Comparison of ENCODE assay signal across 9 cellular contexts in the genomic region with DNA sequence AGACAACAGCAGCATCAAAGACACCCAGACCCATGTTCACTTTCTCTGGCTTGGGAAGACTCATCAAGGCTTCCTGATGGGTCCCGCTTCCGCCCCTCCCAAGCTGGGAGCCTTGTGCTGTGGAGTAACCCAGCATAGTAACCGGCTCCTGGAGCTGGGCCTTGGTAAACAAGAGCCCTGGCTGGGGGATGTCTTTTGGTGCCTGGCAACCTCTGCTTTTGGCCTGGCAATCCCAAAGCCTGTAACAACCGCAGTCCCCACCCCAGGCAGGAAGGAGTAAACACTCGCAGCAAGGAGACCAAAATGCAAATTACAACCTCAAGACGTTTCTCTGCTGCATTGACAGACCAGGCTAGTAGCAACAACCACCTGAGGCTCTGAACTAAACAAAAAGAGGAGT. TPM values are rescaled to one million over a fixed set of nuclear protein-coding genes. Genes with fewer than 3 reads are reported as not detected.
DNase-seq lines count a peak whose midpoint lies in the region; ATAC-seq and TF ChIP-seq lines count a peak whose summit lies in the region.
"Had no signal": no experiment of that assay in that cellular context is flagged by ENCODE, and none has a peak within 500 bp of the region (broad histone marks: within the 10 kb centered on the region; RNA-seq: fewer than 3 reads in every experiment).

No MANE protein-coding gene starts in this region.

- H3K9me3 Mint-ChIP-seq in neural progenitor cell: no peaks in the 10 kb centered on the region

- ATAC-seq in GM19324 (IDR thresholded peaks at IDR 0.05; ENCODE audit: low FRiP score, unreplicated experiment): no peak
- no peak for ATAC-seq in GM21528 (IDR thresholded peaks at IDR 0.05; ENCODE audit: low FRiP score, unreplicated experiment)

- no peak overlapping the region for H3K9ac ChIP-seq in neural progenitor cell

- H3K4me2 ChIP-seq in neural progenitor cell: no peak overlapping the region
- H3K4me2 ChIP-seq in PC-9: no peak overlapping the region

- DNase-seq in AG10803 (ENCODE audit: low read depth): peak; percentile 84
- peak; percentile 76 for DNase-seq in NCI-H2196 (lab: John Stamatoyannopoulos, UW; ENCODE audit: unreplicated experiment)
- DNase-seq in esophagus squamous epithelium (lab: John Stamatoyannopoulos, UW): no peak
- DNase-seq in neural progenitor cell (ENCODE audit: low spot score): no peak
- DNase-seq in HEK293T (ENCODE audit: extremely low spot score): no peak
- no peak for DNase-seq in PC-9
- DNase-seq: Karpas-422 had no signal

- H3K27me3 Mint-ChIP-seq in neural progenitor cell (ENCODE audit: insufficient read depth, low read depth): no peaks in the 10 kb centered on the region

- POLR2A ChIA-PET in HEK293T (lab: Yijun Ruan, JAX) (interaction anchor here (1.1 kb wide), 1 partner anchor 17 kb away, joined by 3 read pairs; the partner anchor contains the start of gene THRAP3), PC-9 (lab: Charles Lee; ENCODE audit: unreplicated experiment) (no interaction called here)

- no peak overlapping the region for H3K4me3 Mint-ChIP-seq in neural progenitor cell

- peak overlapping the region; percentile 69 for H2AFZ ChIP-seq in neural progenitor cell (replicated peaks)
- no peak overlapping the region for H2AFZ ChIP-seq in PC-9

- TF ChIP-seq CTCF in AG10803 (conservative IDR thresholded peaks at IDR 0.05; ENCODE audit: low read length): no peak
- no peak for TF ChIP-seq CTCF in esophagus squamous epithelium (IDR thresholded peaks at IDR 0.05)
- no peak for TF ChIP-seq CTCF in neural progenitor cell (IDR thresholded peaks at IDR 0.05)
- TF ChIP-seq CTCF in PC-9 (conservative IDR thresholded peaks at IDR 0.05): no peak

- no TSS peak for BruUV-seq in PC-9 (replicated peaks; lab: Mats Ljungman, UMichigan)

- H3K9me3 ChIP-seq in esophagus squamous epithelium: no peaks in the 10 kb centered on the region
- no peaks in the 10 kb centered on the region for H3K9me3 ChIP-seq in neural progenitor cell (ENCODE audit: low read depth)
- no peaks in the 10 kb centered on the region for H3K9me3 ChIP-seq in PC-9 (ENCODE audit: insufficient read depth, low read depth)

- H3K27ac Mint-ChIP-seq in neural progenitor cell: no peak overlapping the region

- no peaks in the 10 kb centered on the region for H3K27me3 ChIP-seq in esophagus squamous epithelium
- no peaks in the 10 kb centered on the region for H3K27me3 ChIP-seq in neural progenitor cell
- no peaks in the 10 kb centered on the region for H3K27me3 ChIP-seq in PC-9 (ENCODE audit: insufficient read depth, low read depth)

- H3K4me1 Mint-ChIP-seq in neural progenitor cell: peaks cover 20% of the 10 kb centered on the region

- no peaks in the 10 kb centered on the region for H3K9me2 ChIP-seq in PC-9 (ENCODE audit: insufficient read depth)

- peaks cover 0 to 43% (median 14%) of the 10 kb centered on the region in 3 donors for H3K4me1 ChIP-seq in esophagus squamous epithelium
- peaks cover 15% of the 10 kb centered on the region for H3K4me1 ChIP-seq in neural progenitor cell
- H3K4me1 ChIP-seq in PC-9 (replicated peaks; ENCODE audit: insufficient read depth): peaks cover 18% of the 10 kb centered on the region

- peak overlapping the region in 3 of 4 donors; percentile 27 to 68 (median 66) for H3K27ac ChIP-seq in esophagus squamous epithelium
- no peak overlapping the region for H3K27ac ChIP-seq in neural progenitor cell
- H3K27ac ChIP-seq in PC-9: no peak overlapping the region

- H3K4me3 ChIP-seq in AG10803 (ENCODE audit: low read length) (no peak overlapping the region), esophagus squamous epithelium (no peak overlapping the region), neural progenitor cell (no peak overlapping the region), PC-9 (no peak overlapping the region)

- H3K36me3 Mint-ChIP-seq in neural progenitor cell: no peaks in the 10 kb centered on the region

- intact Hi-C loops in esophagus squamous epithelium (cut with DNase I): loop anchor here (10.0 kb wide), 1 partner anchor 67 kb away; no protein-coding TSS in a partner anchor
- intact Hi-C loops in PC-9 (cut with micrococcal nuclease; ENCODE audit: unreplicated experiment): no loop called here

- WGBS in esophagus squamous epithelium, 2 donors: 17 to 27% methylated on average over 1 to 4 of the region's 6 CpGs

- CTCF ChIA-PET in HEK293T (lab: Yijun Ruan, JAX) (no interaction called here), PC-9 (lab: Charles Lee) (no interaction called here)

- H3K79me2 ChIP-seq in neural progenitor cell (ENCODE audit: low read depth) (no peaks in the 10 kb centered on the region), PC-9 (ENCODE audit: low read depth) (no peaks in the 10 kb centered on the region)

- peaks cover 16% of the 10 kb centered on the region for H3F3A ChIP-seq in neural progenitor cell (ENCODE audit: low read depth)
- H3F3A ChIP-seq in PC-9 (ENCODE audit: insufficient read depth, low read depth): peaks cover 11% of the 10 kb centered on the region; the same call in 1 of the 2 replicates

- no peaks in the 10 kb centered on the region for H3K36me3 ChIP-seq in esophagus squamous epithelium
- no peaks in the 10 kb centered on the region for H3K36me3 ChIP-seq in neural progenitor cell
- H3K36me3 ChIP-seq in PC-9 (ENCODE audit: low read depth): no peaks in the 10 kb centered on the region

- no peak for TF ChIP-seq POLR2A in esophagus squamous epithelium (IDR thresholded peaks at IDR 0.05)

- H4K20me1 ChIP-seq in neural progenitor cell (ENCODE audit: low read depth) (no peaks in the 10 kb centered on the region), PC-9 (ENCODE audit: insufficient read depth) (no peaks in the 10 kb centered on the region)

TF ChIP-seq in HEK293T, 16 proteins besides CTCF, POLR2A, EP300 and RAD21:
- TF ChIP-seq FOXK2 (IDR thresholded peaks at IDR 0.05): no peak
- TF ChIP-seq ARNT (IDR thresholded peaks at IDR 0.05): no peak

RNA-seq across cellular contexts. Expression of gene THRAP3, which starts 16.9 kb away (rescaled TPM):
- 10 to 100 TPM; 56.5 to 83.5 (median 73.6) TPM for total RNA-seq in esophagus squamous epithelium
- 123 and 138 TPM in 2 replicates for total RNA-seq in neural progenitor cell (ENCODE audit: low replicate concordance)
- 83.2 and 143 TPM in 2 replicates for total RNA-seq in PC-9 (2021)

RNA-seq across cellular contexts. Expression of gene MAP7D1, which starts 51.4 kb away (rescaled TPM):
- total RNA-seq in esophagus squamous epithelium: 100 to 1,000 TPM in 2 of 4 donors, 10 to 100 TPM in 2; 59.4 to 180 (median 92.9) TPM
- total RNA-seq in neural progenitor cell (ENCODE audit: low replicate concordance): 35.0 and 81.1 TPM in 2 replicates
- 150 and 173 TPM in 2 replicates for total RNA-seq in PC-9 (2021)

RNA-seq across cellular contexts. Expression of gene TRAPPC3, which starts 58.1 kb away (rescaled TPM):
- total RNA-seq in esophagus squamous epithelium: 100 to 1,000 TPM in 2 of 4 donors, 10 to 100 TPM in 2; 68.3 to 132 (median 112) TPM
- total RNA-seq in neural progenitor cell (ENCODE audit: low replicate concordance): 44.9 and 69.4 TPM in 2 replicates
- total RNA-seq in PC-9 (2021): 112 and 116 TPM in 2 replicates

Comparison
In these comparisons a context has a peak if more than half of its experiments do, and no peak if none do; other contexts are left out.
1. DNase-seq: peak in AG10803 (single experiment) and NCI-H2196 (single experiment); none in esophagus squamous epithelium (single experiment), neural progenitor cell (single experiment), HEK293T (single experiment) and PC-9 (0 of 2).
2. H3K27ac ChIP-seq: peak in esophagus squamous epithelium (3 of 4); none in neural progenitor cell (single experiment) and PC-9 (single experiment).